ENCODE assay signal across 12 cellular contexts in genomic region chr13:97339989-97340361, GRCh38.
DNase-seq lines count a peak whose midpoint lies in the region; ATAC-seq and TF ChIP-seq lines count a peak whose summit lies in the region.
"Had no signal": no experiment of that assay in that cellular context is flagged by ENCODE, and none has a peak within 500 bp of the region (broad histone marks: within the 10 kb centered on the region; RNA-seq: fewer than 3 reads in every experiment).

No MANE protein-coding gene starts in this region.

- peaks cover 4% of the 10 kb centered on the region for H3K4me1 Mint-ChIP-seq in activated T-cell treated with anti-CD3 and anti-CD28 coated beads, Interleukin-2, amount 50 U/mL, for 72 hours (ENCODE audit: low read depth)
- H3K4me1 Mint-ChIP-seq: activated CD4-positive, alpha-beta T cell treated with anti-CD3 and anti-CD28 coated beads, Interleukin-2, amount 10 ng/mL, durations not matched to agents 24 days and 14 days had no signal

- peaks cover 0 to 81% (median 66%) of the 10 kb centered on the region in 4 donors for H3K4me1 ChIP-seq in sigmoid colon

- WGBS in sigmoid colon, 2 donors, result 57 to 67% methylated on average over 6 of the region's 6 CpGs

- H3K27me3 Mint-ChIP-seq in activated T-cell treated with anti-CD3 and anti-CD28 coated beads, Interleukin-2, amount 50 U/mL, for 72 hours (ENCODE audit: low read depth), result no peaks in the 10 kb centered on the region
- H3K27me3 Mint-ChIP-seq: activated CD4-positive, alpha-beta T cell treated with anti-CD3 and anti-CD28 coated beads, Interleukin-2, amount 10 ng/mL, durations not matched to agents 24 days and 14 days; activated naive CD4-positive, alpha-beta T cell treated with anti-CD3 and anti-CD28 coated beads, Interleukin-2, amount 10 ng/mL, durations not matched to agents 7 days and 5 days had no signal

- H3K4me3 Mint-ChIP-seq in activated T-cell treated with anti-CD3 and anti-CD28 coated beads, Interleukin-2, amount 50 U/mL, for 72 hours, result peak overlapping the region in 1 of 2 donors; percentile 33
- H3K4me3 Mint-ChIP-seq: activated CD4-positive, alpha-beta T cell treated with anti-CD3 and anti-CD28 coated beads, Interleukin-2, amount 10 ng/mL, durations not matched to agents 24 days and 14 days; activated naive CD4-positive, alpha-beta T cell treated with anti-CD3 and anti-CD28 coated beads, Interleukin-2, amount 10 ng/mL, durations not matched to agents 7 days and 5 days had no signal

- H3K4me3 ChIP-seq in GM12865 (ENCODE audit: low read depth, low read length) (no peak overlapping the region), dorsolateral prefrontal cortex (peak overlapping the region in 1 of 59 donors; percentile 14), sigmoid colon (peak overlapping the region in 1 of 4 donors; percentile 2)
- H3K4me3 ChIP-seq: BLaER1 treated with 17β-estradiol and CSF1 and Interleukin-3, amounts not matched to agents 10 nM and 100 nM had no signal

- peaks cover 0 to 10% (median 2%) of the 10 kb centered on the region in 4 donors for H3K36me3 ChIP-seq in sigmoid colon

- H3K27ac Mint-ChIP-seq in activated T-cell treated with anti-CD3 and anti-CD28 coated beads, Interleukin-2, amount 50 U/mL, for 72 hours, result no peak overlapping the region
- H3K27ac Mint-ChIP-seq: activated CD4-positive, alpha-beta T cell treated with anti-CD3 and anti-CD28 coated beads, Interleukin-2, amount 10 ng/mL, durations not matched to agents 24 days and 14 days; activated naive CD4-positive, alpha-beta T cell treated with anti-CD3 and anti-CD28 coated beads, Interleukin-2, amount 10 ng/mL, durations not matched to agents 7 days and 5 days had no signal

- TF ChIP-seq POLR2A in sigmoid colon (IDR thresholded peaks at IDR 0.05), result no peak

- no peak for TF ChIP-seq EP300 in sigmoid colon (IDR thresholded peaks at IDR 0.05)

- ATAC-seq in HG02970 (IDR thresholded peaks at IDR 0.05; ENCODE audit: low FRiP score, unreplicated experiment), result peak; percentile 11
- ATAC-seq in activated T-cell treated with anti-CD3 and anti-CD28 coated beads, Interleukin-2, amount 50 U/mL, for 72 hours (replicated peaks in 1 of 2), result no peak

- H3K27me3 ChIP-seq in dorsolateral prefrontal cortex, result no peaks in the 10 kb centered on the region
- no peaks in the 10 kb centered on the region for H3K27me3 ChIP-seq in sigmoid colon
- H3K27me3 ChIP-seq: BLaER1 treated with 17β-estradiol and CSF1 and Interleukin-3, amounts not matched to agents 10 nM and 100 nM had no signal

- H3K27ac ChIP-seq in dorsolateral prefrontal cortex, result peak overlapping the region in 55 of 59 donors; percentile 11 to 89 (median 73)
- H3K27ac ChIP-seq in sigmoid colon, result peak overlapping the region; percentile 79 to 90 (median 84)
- H3K27ac ChIP-seq: BLaER1 treated with 17β-estradiol and CSF1 and Interleukin-3, amounts not matched to agents 10 nM and 100 nM had no signal

- DNase-seq in GM12865 (ENCODE audit: low read depth), result peak; percentile 23
- no peak for DNase-seq in dorsolateral prefrontal cortex
- DNase-seq in sigmoid colon, result no peak
- DNase-seq in putamen (ENCODE audit: low spot score), result no peak
- no peak for DNase-seq in RPMI8226
- no peak for DNase-seq in H4 (ENCODE audit: low spot score)
- no peak for DNase-seq in activated T-cell treated with anti-CD3 and anti-CD28 coated beads, Interleukin-2, amount 50 U/mL, for 72 hours
- DNase-seq: activated CD4-positive, alpha-beta T cell treated with anti-CD3 and anti-CD28 coated beads, Interleukin-2, amount 10 ng/mL, durations not matched to agents 24 days and 14 days; activated naive CD4-positive, alpha-beta T cell treated with anti-CD3 and anti-CD28 coated beads, Interleukin-2, amount 10 ng/mL, durations not matched to agents 7 days and 5 days; mesendoderm had no signal

- intact Hi-C loops in dorsolateral prefrontal cortex (cut with DNase I) (loop anchor here (5.0 kb wide), 4 partner anchors 33 to 228 kb away; partner anchors contain the start of gene MBNL2 (in 1 of the 2)), sigmoid colon (cut with DNase I) (loop anchor here (2.0 kb wide), 1 partner anchor 117 kb away; the partner anchor contains the start of gene MBNL2)

- H3K36me3 Mint-ChIP-seq in activated T-cell treated with anti-CD3 and anti-CD28 coated beads, Interleukin-2, amount 50 U/mL, for 72 hours (ENCODE audit: insufficient read depth in 2 of 2), result peaks cover 1 to 4% of the 10 kb centered on the region in 2 donors
- H3K36me3 Mint-ChIP-seq: activated naive CD4-positive, alpha-beta T cell treated with anti-CD3 and anti-CD28 coated beads, Interleukin-2, amount 10 ng/mL, durations not matched to agents 7 days and 5 days had no signal

- no peaks in the 10 kb centered on the region for H3K9me3 ChIP-seq in sigmoid colon

- TF ChIP-seq CTCF in GM12865 (IDR thresholded peaks at IDR 0.05; ENCODE audit: insufficient read depth, low read depth, low read length, missing control alignments) (no peak), dorsolateral prefrontal cortex (IDR thresholded peaks at IDR 0.05 in 54 of 56, conservative IDR thresholded peaks at IDR 0.05 in 2 of 56; ENCODE audit: low read depth in 1 of 56, partially characterized antibody in 56 of 56) (no peak), sigmoid colon (IDR thresholded peaks at IDR 0.05) (no peak)

- no peaks in the 10 kb centered on the region for H3K9me3 Mint-ChIP-seq in activated T-cell treated with anti-CD3 and anti-CD28 coated beads, Interleukin-2, amount 50 U/mL, for 72 hours
- H3K9me3 Mint-ChIP-seq: activated CD4-positive, alpha-beta T cell treated with anti-CD3 and anti-CD28 coated beads, Interleukin-2, amount 10 ng/mL, durations not matched to agents 24 days and 14 days; activated naive CD4-positive, alpha-beta T cell treated with anti-CD3 and anti-CD28 coated beads, Interleukin-2, amount 10 ng/mL, durations not matched to agents 7 days and 5 days had no signal
